Comparison of ENCODE assay signal across 22 cellular contexts in genomic region chr10:109027534-109028185, GRCh38.
"Had no signal": no experiment of that assay in that cellular context is flagged by ENCODE, and none has a peak within 500 bp of the region (broad histone marks: within the 10 kb centered on the region; RNA-seq: fewer than 3 reads in every experiment).

No MANE protein-coding gene starts in this region.

- H3K9me3 ChIP-seq: ascending aorta, left lung, mucosa of descending colon, neutrophil, right lobe of liver, testis, transverse colon had no signal

- DNase-seq: activated CD4-positive, alpha-beta T cell treated with anti-CD3 and anti-CD28 coated beads for 4 hours; activated CD4-positive, alpha-beta T cell treated with anti-CD3 and anti-CD28 coated beads, Interleukin-2, amount 50 U/mL, for 4 hours; activated CD4-positive, CD25-positive, alpha-beta regulatory T cell; activated effector memory CD4-positive, alpha-beta T cell treated with anti-CD3 and anti-CD28 coated beads, Interleukin-2, amount 50 U/mL, for 16 hours; activated naive CD4-positive, alpha-beta T cell treated with anti-CD3 and anti-CD28 coated beads for 36 hours; activated naive CD8-positive, alpha-beta T cell treated with anti-CD3 and anti-CD28 coated beads for 36 hours; caudate nucleus; cortex of kidney; glutamatergic neuron; left lung; mucosa of descending colon; right lobe of liver; stimulated activated CD4-positive, alpha-beta T cell treated with anti-CD3 and anti-CD28 coated beads, Interleukin-12 subunit alpha, Interleukin-12 subunit beta, amount 100 ng/mL, for 4 hours; stimulated activated CD4-positive, alpha-beta T cell treated with anti-CD3 and anti-CD28 coated beads, Interleukin-4, amount 100 ng/mL, for 1 hour; stimulated activated naive CD8-positive, alpha-beta T cell treated with anti-CD3 and anti-CD28 coated beads, Interleukin-15, Interleukin-2, amounts not matched to agents 100 U/mL and 50 U/mL, for 24 hours; testis; transverse colon had no signal

- H3K4me1 ChIP-seq: ascending aorta, left lung, right lobe of liver, testis, transverse colon had no signal

- H3K27me3 ChIP-seq: ascending aorta, left lung, neutrophil, right lobe of liver, testis, transverse colon had no signal

- H3K36me3 ChIP-seq: ascending aorta, left lung, neutrophil, right lobe of liver, transverse colon had no signal

- ATAC-seq: esophagus mucosa; left lung; mucosa of descending colon; right lobe of liver; stimulated activated naive CD8-positive, alpha-beta T cell treated with anti-CD3 and anti-CD28 coated beads, Interleukin-15, Interleukin-2, amounts not matched to agents 100 U/mL and 50 U/mL, for 24 hours had no signal

- H3K4me3 ChIP-seq: ascending aorta, left lung, lung, mucosa of descending colon, right lobe of liver, skin epidermis, testis, transverse colon had no signal
